In genomic region chr1:167638064-167638463, GRCh38 we compare ENCODE assay signal across 16 cellular contexts. TPM values are rescaled to one million over a fixed set of nuclear protein-coding genes. Genes with fewer than 3 reads are reported as not detected.
DNase-seq lines count a peak whose midpoint lies in the region; ATAC-seq and TF ChIP-seq lines count a peak whose summit lies in the region.
"Had no signal": no experiment of that assay in that cellular context is flagged by ENCODE, and none has a peak within 500 bp of the region (broad histone marks: within the 10 kb centered on the region; RNA-seq: fewer than 3 reads in every experiment).

No MANE protein-coding gene starts in this region.

- H3K9ac ChIP-seq in Loucy (ENCODE audit: low read depth, low read length, poor library complexity, severe bottlenecking) = no peak overlapping the region

- H3K4me1 Mint-ChIP-seq in activated T-cell treated with anti-CD3 and anti-CD28 coated beads, Interleukin-2, amount 50 U/mL, for 72 hours (ENCODE audit: low read depth) = peaks cover 96% of the 10 kb centered on the region
- peaks cover 86% of the 10 kb centered on the region for H3K4me1 Mint-ChIP-seq in central memory CD8-positive, alpha-beta T cell
- H3K4me1 Mint-ChIP-seq in stimulated activated effector memory CD8-positive, alpha-beta T cell treated with anti-CD3 and anti-CD28 coated beads, Interleukin-12 subunit alpha, Interleukin-12 subunit beta, amount 100 ng/mL, for 72 hours = peaks cover 91% of the 10 kb centered on the region

- H3K9me2 ChIP-seq in Loucy (replicated peaks; ENCODE audit: low read depth, low read length) = no peaks in the 10 kb centered on the region

- no peaks in the 10 kb centered on the region for H3K27me3 ChIP-seq in Loucy (ENCODE audit: insufficient read depth, low read length, poor library complexity, severe bottlenecking)
- H3K27me3 ChIP-seq: brain microvascular endothelial cell, MG63, tibial artery had no signal

- no peaks in the 10 kb centered on the region for H3K27me3 Mint-ChIP-seq in activated T-cell treated with anti-CD3 and anti-CD28 coated beads, Interleukin-2, amount 50 U/mL, for 72 hours (ENCODE audit: low read depth)
- no peaks in the 10 kb centered on the region for H3K27me3 Mint-ChIP-seq in central memory CD8-positive, alpha-beta T cell

- peak overlapping the region; percentile 43 for H3K27ac Mint-ChIP-seq in activated T-cell treated with anti-CD3 and anti-CD28 coated beads, Interleukin-2, amount 50 U/mL, for 72 hours
- H3K27ac Mint-ChIP-seq in central memory CD8-positive, alpha-beta T cell (ENCODE audit: low read depth) = peak overlapping the region; percentile 72
- peak overlapping the region; percentile 96 for H3K27ac Mint-ChIP-seq in stimulated activated effector memory CD8-positive, alpha-beta T cell treated with anti-CD3 and anti-CD28 coated beads, Interleukin-12 subunit alpha, Interleukin-12 subunit beta, amount 100 ng/mL, for 72 hours

- ATAC-seq in activated T-cell treated with anti-CD3 and anti-CD28 coated beads, Interleukin-2, amount 50 U/mL, for 72 hours (replicated peaks in 1 of 2) = no peak
- ATAC-seq in central memory CD8-positive, alpha-beta T cell (replicated peaks; ENCODE audit: extremely low read depth, poor library complexity, severe bottlenecking) = no peak
- ATAC-seq in stimulated activated effector memory CD8-positive, alpha-beta T cell treated with anti-CD3 and anti-CD28 coated beads, Interleukin-12 subunit alpha, Interleukin-12 subunit beta, amount 100 ng/mL, for 72 hours = no peak

- H2AFZ ChIP-seq in Loucy (ENCODE audit: low read length) = no peak overlapping the region

- in situ Hi-C loops in ACHN (cut with HindIII; ENCODE audit: low pct_ligation_motif_present, low pct_unique_long_range_greater_than_20kb, low sequenced_read_pairs) = no loop called here

- peaks cover 5% of the 10 kb centered on the region; the same call in 1 of the 2 replicates for H3K36me3 ChIP-seq in Loucy (ENCODE audit: insufficient read depth, low read length)
- H3K36me3 ChIP-seq: brain microvascular endothelial cell, MG63 had no signal

- peak overlapping the region; percentile 18 to 59 for H3K4me3 Mint-ChIP-seq in activated T-cell treated with anti-CD3 and anti-CD28 coated beads, Interleukin-2, amount 50 U/mL, for 72 hours
- H3K4me3 Mint-ChIP-seq in central memory CD8-positive, alpha-beta T cell = peak overlapping the region; percentile 59
- peak overlapping the region; percentile 74 for H3K4me3 Mint-ChIP-seq in stimulated activated effector memory CD8-positive, alpha-beta T cell treated with anti-CD3 and anti-CD28 coated beads, Interleukin-12 subunit alpha, Interleukin-12 subunit beta, amount 100 ng/mL, for 72 hours
- H3K4me3 Mint-ChIP-seq: nephron progenitor cell had no signal

- peaks cover 11 to 12% of the 10 kb centered on the region in 2 donors for H3K36me3 Mint-ChIP-seq in activated T-cell treated with anti-CD3 and anti-CD28 coated beads, Interleukin-2, amount 50 U/mL, for 72 hours (ENCODE audit: insufficient read depth in 2 of 2)
- H3K36me3 Mint-ChIP-seq in central memory CD8-positive, alpha-beta T cell (ENCODE audit: insufficient read depth) = peaks cover 28% of the 10 kb centered on the region
- H3K36me3 Mint-ChIP-seq in stimulated activated effector memory CD8-positive, alpha-beta T cell treated with anti-CD3 and anti-CD28 coated beads, Interleukin-12 subunit alpha, Interleukin-12 subunit beta, amount 100 ng/mL, for 72 hours = peaks cover 79% of the 10 kb centered on the region

- H3F3A ChIP-seq in Loucy (ENCODE audit: low read depth) = peaks cover 4% of the 10 kb centered on the region; the same call in 1 of the 2 replicates

- DNase-seq in activated T-cell treated with anti-CD3 and anti-CD28 coated beads, Interleukin-2, amount 50 U/mL, for 72 hours = no peak
- DNase-seq in activated T-cell treated with anti-CD3 and anti-CD28 coated beads, Interleukin-2, amount 50 U/mL, for 1 hour = no peak
- DNase-seq in central memory CD8-positive, alpha-beta T cell (ENCODE audit: low spot score in 2 of 2) = no peak
- DNase-seq in stimulated activated effector memory CD8-positive, alpha-beta T cell treated with anti-CD3 and anti-CD28 coated beads, Interleukin-12 subunit alpha, Interleukin-12 subunit beta, amount 100 ng/mL, for 72 hours (ENCODE audit: low spot score in 2 of 2) = no peak
- DNase-seq in kidney glomerular epithelial cell (lab: John Stamatoyannopoulos, UW) (no peak), ACHN (no peak), SKM-1 (lab: John Stamatoyannopoulos, UW; ENCODE audit: unreplicated experiment) (no peak)
- DNase-seq: activated gamma-delta T cell, brain microvascular endothelial cell, DMS 273 treated with DMSO at 0.1 percent for 48 hours, MG63, NCI-H1930, NCI-H524, nephron progenitor cell had no signal

- H3K79me2 ChIP-seq in Loucy (ENCODE audit: insufficient read depth, low read length) = peaks cover 93% of the 10 kb centered on the region

- TF ChIP-seq CTCF in Loucy (conservative IDR thresholded peaks at IDR 0.05; ENCODE audit: low read length) = no peak

- peaks cover 77% of the 10 kb centered on the region for H3K4me1 ChIP-seq in Loucy (ENCODE audit: insufficient read depth, low read length, poor library complexity, severe bottlenecking)

- no peaks in the 10 kb centered on the region for H3K9me3 Mint-ChIP-seq in activated T-cell treated with anti-CD3 and anti-CD28 coated beads, Interleukin-2, amount 50 U/mL, for 72 hours
- H3K9me3 Mint-ChIP-seq in central memory CD8-positive, alpha-beta T cell = no peaks in the 10 kb centered on the region
- no peaks in the 10 kb centered on the region for H3K9me3 Mint-ChIP-seq in stimulated activated effector memory CD8-positive, alpha-beta T cell treated with anti-CD3 and anti-CD28 coated beads, Interleukin-12 subunit alpha, Interleukin-12 subunit beta, amount 100 ng/mL, for 72 hours
- H3K9me3 Mint-ChIP-seq: nephron progenitor cell had no signal

- H3K4me3 ChIP-seq in Loucy (ENCODE audit: low read length, poor library complexity, severe bottlenecking) = no peak overlapping the region
- H3K4me3 ChIP-seq: MG63, tibial artery had no signal

- peak overlapping the region; percentile 96 for H3K4me2 ChIP-seq in Loucy (ENCODE audit: low read depth, low read length, poor library complexity, severe bottlenecking)

- peaks cover 21% of the 10 kb centered on the region for H4K20me1 ChIP-seq in Loucy (ENCODE audit: insufficient read depth, low read length, poor library complexity, severe bottlenecking)

- no peaks in the 10 kb centered on the region for H3K9me3 ChIP-seq in Loucy (ENCODE audit: insufficient read depth, low read depth, low read length)
- H3K9me3 ChIP-seq: MG63, tibial artery had no signal

RNA-seq across cellular contexts. Expression of gene RCSD1, which starts 8.0 kb away (rescaled TPM):
- 10 to 100 TPM; 62.0 to 69.5 TPM for total RNA-seq in activated T-cell treated with anti-CD3 and anti-CD28 coated beads, Interleukin-2, amount 50 U/mL, for 72 hours

Comparison
In these comparisons a context has a peak if more than half of its experiments do, and no peak if none do; other contexts are left out.
1. H3K27ac Mint-ChIP-seq: peak in every context shown above with its lines; median percentile 96 in stimulated activated effector memory CD8-positive, alpha-beta T cell treated with anti-CD3 and anti-CD28 coated beads, Interleukin-12 subunit alpha, Interleukin-12 subunit beta, amount 100 ng/mL, for 72 hours; 72 in central memory CD8-positive, alpha-beta T cell; 43 in activated T-cell treated with anti-CD3 and anti-CD28 coated beads, Interleukin-2, amount 50 U/mL, for 72 hours.